ENCODE assay signal across 14 cellular contexts in the genomic region with DNA sequence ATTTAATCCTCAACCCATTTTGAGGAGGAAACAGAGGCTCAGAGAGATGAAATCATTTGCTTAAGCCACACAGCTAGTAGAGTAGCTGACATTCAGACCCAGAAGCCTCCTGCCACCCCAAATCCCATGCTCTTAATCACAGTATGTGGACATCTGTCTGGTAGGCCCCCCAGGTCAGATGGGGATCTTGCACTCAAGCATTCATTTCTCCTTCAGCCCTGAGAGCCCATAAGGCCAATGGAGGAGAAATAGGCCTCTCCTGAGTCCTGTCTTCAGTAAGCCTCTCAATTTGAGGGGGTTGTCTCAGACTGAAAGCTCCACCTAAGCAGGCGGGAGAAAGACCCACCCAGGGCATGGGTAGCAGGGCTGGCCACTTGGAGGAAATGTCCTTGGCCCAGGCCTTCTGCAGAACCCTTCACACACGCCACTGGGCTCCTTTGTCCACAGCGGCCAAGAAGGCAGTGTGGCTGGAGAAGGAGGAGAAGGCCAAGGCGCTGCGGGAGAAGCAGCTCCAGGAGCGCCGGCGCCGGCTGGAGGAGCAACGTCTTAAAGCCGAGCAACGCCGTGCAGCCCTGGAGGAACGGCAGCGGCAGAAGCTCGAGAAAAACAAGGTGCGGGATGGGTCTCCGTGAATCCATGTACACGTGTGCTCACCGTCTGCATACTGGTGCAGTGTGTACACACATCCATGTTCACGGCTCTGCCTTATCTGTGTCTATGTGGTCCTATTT. TPM values are rescaled to one million over a fixed set of nuclear protein-coding genes. Genes with fewer than 3 reads are reported as not detected.
DNase-seq lines count a peak whose midpoint lies in the region; ATAC-seq and TF ChIP-seq lines count a peak whose summit lies in the region.
"Had no signal": no experiment of that assay in that cellular context is flagged by ENCODE, and none has a peak within 500 bp of the region (broad histone marks: within the 10 kb centered on the region; RNA-seq: fewer than 3 reads in every experiment).

No MANE protein-coding gene starts in this region.

- H3K4me1 Mint-ChIP-seq in endothelial cell (ENCODE audit: unreplicated experiment) (peaks cover 23% of the 10 kb centered on the region), Calu3 (ENCODE audit: low read depth, unreplicated experiment) (peaks cover 1% of the 10 kb centered on the region)

- H3K4me3 ChIP-seq in SK-N-SH (ENCODE audit: low read depth in 2 of 2, low read length in 1 of 2) (no peak overlapping the region), OCI-LY7 (ENCODE audit: low read depth, low read length, poor library complexity, severe bottlenecking) (no peak overlapping the region), gastrocnemius medialis (no peak overlapping the region)
- H3K4me3 ChIP-seq: suprapubic skin had no signal

- H3K27ac Mint-ChIP-seq in endothelial cell (ENCODE audit: unreplicated experiment): no peak overlapping the region
- H3K27ac Mint-ChIP-seq in Calu3 (ENCODE audit: unreplicated experiment): no peak overlapping the region

- H3K9me3 ChIP-seq in SK-N-SH: no peaks in the 10 kb centered on the region
- H3K9me3 ChIP-seq in OCI-LY7 (ENCODE audit: low read length): no peaks in the 10 kb centered on the region
- H3K9me3 ChIP-seq in gastrocnemius medialis: no peaks in the 10 kb centered on the region
- H3K9me3 ChIP-seq: suprapubic skin had no signal

- H3K4me2 ChIP-seq in SK-N-SH (peak overlapping the region; percentile 68), OCI-LY7 (ENCODE audit: low read length) (no peak overlapping the region)

- TSS peak; percentile 67 for BruUV-seq in OCI-LY7 (replicated peaks; lab: Mats Ljungman, UMichigan)
- BruUV-seq in Calu3 (replicated peaks; lab: Mats Ljungman, UMichigan): no TSS peak

- H2AFZ ChIP-seq in SK-N-SH (ENCODE audit: low read depth): no peak overlapping the region
- H2AFZ ChIP-seq in OCI-LY7 (ENCODE audit: low read length): no peak overlapping the region

- POLR2A ChIA-PET in SK-N-SH (lab: Yijun Ruan, JAX): interaction anchor here (0.6 to 1.1 kb wide), 2 partner anchors 11 to 15 kb away, joined by 3 to 5 read pairs; no protein-coding TSS in a partner anchor
- POLR2A ChIA-PET in OCI-LY7 (lab: Charles Lee): no interaction called here

- ATAC-seq in SK-N-SH treated with all-trans-retinoic acid at 6 μM for 48 hours: no peak
- no peak for ATAC-seq in gastrocnemius medialis
- ATAC-seq in GM21619 (IDR thresholded peaks at IDR 0.05; ENCODE audit: unreplicated experiment): no peak
- ATAC-seq: activated CD8-positive, alpha-beta T cell treated with anti-CD3 and anti-CD28 coated beads, Interleukin-2, amount 10 ng/mL, durations not matched to agents 7 days and 5 days had no signal

- 98% methylated on average over 21 of the region's 21 CpGs for WGBS in SK-N-SH (ENCODE audit: low lambda C conversion rate)

- peaks cover 11% of the 10 kb centered on the region for H3F3A ChIP-seq in SK-N-SH (replicated peaks; ENCODE audit: insufficient read depth)

- DNase-seq in SK-N-SH: no peak
- DNase-seq in OCI-LY7 (ENCODE audit: low spot score): no peak
- DNase-seq in endothelial cell (ENCODE audit: low spot score): no peak
- no peak for DNase-seq in gastrocnemius medialis
- no peak for DNase-seq in Calu3
- DNase-seq in HK-2 (ENCODE audit: unreplicated experiment): no peak
- DNase-seq: activated CD8-positive, alpha-beta T cell treated with anti-CD3 and anti-CD28 coated beads, Interleukin-2, amount 10 ng/mL, durations not matched to agents 7 days and 5 days; C1 segment of cervical spinal cord; NCI-H1694 treated with DMSO at 0.1 percent for 48 hours; stimulated activated CD4-positive, alpha-beta T cell treated with anti-CD3 and anti-CD28 coated beads, Interleukin-15, amount 100 ng/mL, for 24 hours had no signal

- H4K20me1 ChIP-seq in SK-N-SH (ENCODE audit: insufficient read depth): peaks cover 73% of the 10 kb centered on the region
- no peaks in the 10 kb centered on the region for H4K20me1 ChIP-seq in OCI-LY7 (ENCODE audit: insufficient read depth, low read length)

- H3K9me2 ChIP-seq in SK-N-SH (no peaks in the 10 kb centered on the region), OCI-LY7 (ENCODE audit: insufficient read depth, low read length) (no peaks in the 10 kb centered on the region)

- H3K9ac ChIP-seq in SK-N-SH: no peak overlapping the region; the same call in 1 of the 2 replicates

- H3K79me2 ChIP-seq in SK-N-SH (ENCODE audit: insufficient read depth) (peaks cover 93% of the 10 kb centered on the region), OCI-LY7 (ENCODE audit: insufficient read depth, low read depth, low read length) (peaks cover 8% of the 10 kb centered on the region)

- CTCF ChIA-PET in SK-N-SH (lab: Yijun Ruan, JAX) (interaction anchor here (4.1 to 5.9 kb wide), 2 partner anchors 16 to 22 kb away, joined by 23 to 32 read pairs; a partner anchor contains a TSS), OCI-LY7 (lab: Charles Lee; ENCODE audit: unreplicated experiment) (no interaction called here), Calu3 (lab: Charles Lee) (no interaction called here)

- peaks cover 0 to 15% of the 10 kb centered on the region in 2 experiments; a peak in 3 of 4 replicates for H3K4me1 ChIP-seq in SK-N-SH (ENCODE audit: control insufficient read depth in 1 of 2, insufficient read depth in 2 of 2, low read depth in 1 of 2, low read length in 1 of 2)
- peaks cover 22% of the 10 kb centered on the region for H3K4me1 ChIP-seq in OCI-LY7 (ENCODE audit: insufficient read depth, low read length, poor library complexity, severe bottlenecking)
- H3K4me1 ChIP-seq in gastrocnemius medialis: peaks cover 91 to 94% of the 10 kb centered on the region in 2 donors

- TF ChIP-seq POLR2A in gastrocnemius medialis (IDR thresholded peaks at IDR 0.05): no peak

- H3K27me3 ChIP-seq in SK-N-SH (ENCODE audit: insufficient read depth) (no peaks in the 10 kb centered on the region), gastrocnemius medialis (no peaks in the 10 kb centered on the region)
- H3K27me3 ChIP-seq: suprapubic skin had no signal

- TF ChIP-seq CTCF in SK-N-SH (IDR thresholded peaks at IDR 0.05) (no peak), OCI-LY7 (conservative IDR thresholded peaks at IDR 0.05; ENCODE audit: low read length) (no peak), endothelial cell (IDR thresholded peaks at IDR 0.05; ENCODE audit: unreplicated experiment) (no peak), gastrocnemius medialis (IDR thresholded peaks at IDR 0.05 in 4 of 5, conservative IDR thresholded peaks at IDR 0.05 in 1 of 5) (no peak), Calu3 (IDR thresholded peaks at IDR 0.05; ENCODE audit: unreplicated experiment) (no peak)

- intact Hi-C loops in OCI-LY7 (cut with micrococcal nuclease; ENCODE audit: unreplicated experiment) (no loop called here), gastrocnemius medialis (cut with DNase I; ENCODE audit: low total_unique reads) (no loop called here), Calu3 (cut with micrococcal nuclease; ENCODE audit: unreplicated experiment) (no loop called here)

- no peaks in the 10 kb centered on the region for H3K9me3 Mint-ChIP-seq in endothelial cell (ENCODE audit: unreplicated experiment)
- H3K9me3 Mint-ChIP-seq in Calu3 (ENCODE audit: low read depth, unreplicated experiment): no peaks in the 10 kb centered on the region

- in situ Hi-C loops in gastrocnemius medialis (cut with MboI; ENCODE audit: low sequenced_read_pairs in 4 of 4): no loop called here

- TF ChIP-seq EP300 in SK-N-SH (IDR thresholded peaks at IDR 0.05; ENCODE audit: borderline replicate concordance in 1 of 2, low read depth in 1 of 2, low read length in 1 of 2): no peak

- H3K36me3 Mint-ChIP-seq in endothelial cell (ENCODE audit: low read depth, unreplicated experiment) (peaks cover 53% of the 10 kb centered on the region), Calu3 (ENCODE audit: insufficient read depth, unreplicated experiment) (peaks cover 26% of the 10 kb centered on the region)

- peak overlapping the region; percentile 47 for H3K4me3 Mint-ChIP-seq in endothelial cell (ENCODE audit: unreplicated experiment)
- H3K4me3 Mint-ChIP-seq in Calu3 (ENCODE audit: low read depth, unreplicated experiment): no peak overlapping the region
- H3K4me3 Mint-ChIP-seq: activated CD8-positive, alpha-beta T cell treated with anti-CD3 and anti-CD28 coated beads, Interleukin-2, amount 10 ng/mL, durations not matched to agents 7 days and 5 days had no signal

- peak overlapping the region in 1 of 2 experiments; percentile 78; a peak in 3 of 4 replicates for H3K27ac ChIP-seq in SK-N-SH (ENCODE audit: low read depth in 2 of 2, low read length in 1 of 2)
- H3K27ac ChIP-seq in OCI-LY7 (ENCODE audit: low read depth, low read length, poor library complexity, severe bottlenecking): no peak overlapping the region
- peak overlapping the region; percentile 97 to 100 (median 99) for H3K27ac ChIP-seq in gastrocnemius medialis
- H3K27ac ChIP-seq: 22Rv1, suprapubic skin had no signal

- no peak for TF ChIP-seq RAD21 in SK-N-SH (IDR thresholded peaks at IDR 0.05; ENCODE audit: low read length)

- H3K27me3 Mint-ChIP-seq in endothelial cell (ENCODE audit: unreplicated experiment): peaks cover 7% of the 10 kb centered on the region
- H3K27me3 Mint-ChIP-seq in Calu3 (ENCODE audit: unreplicated experiment): no peaks in the 10 kb centered on the region

- H3K36me3 ChIP-seq in SK-N-SH (replicated peaks in 1 of 2; ENCODE audit: control insufficient read depth in 1 of 2, insufficient read depth in 2 of 2, low read length in 1 of 2): peaks cover 54 to 55% of the 10 kb centered on the region in 2 experiments
- H3K36me3 ChIP-seq in OCI-LY7 (ENCODE audit: insufficient read depth, low read length): peaks cover 77% of the 10 kb centered on the region
- H3K36me3 ChIP-seq in gastrocnemius medialis: peaks cover 0 to 48% of the 10 kb centered on the region in 2 donors

RNA-seq across cellular contexts. Expression of a gene that starts 16.2 kb away (rescaled TPM):
- 40.6 and 69.9 TPM in 2 replicates for polyA plus RNA-seq in SK-N-SH (2012; rRNA removed)
- polyA plus RNA-seq in SK-N-SH (2012; cell fraction: cytosol; rRNA removed): 78.2 and 85.1 TPM in 2 replicates
- 137 and 148 TPM in 2 replicates for polyA plus RNA-seq in SK-N-SH (2012; cell fraction: nucleus; rRNA removed)
- total RNA-seq in OCI-LY7 (2014; rRNA removed; shearing (Covaris generic)): 55.1 and 61.2 TPM in 2 replicates
- 94.7 and 101 TPM in 2 replicates for total RNA-seq in OCI-LY7 (2022)
- 189 TPM for total RNA-seq in endothelial cell (ENCODE audit: unreplicated experiment)
- 100 to 1,000 TPM; 376 to 967 (median 474) TPM for total RNA-seq in gastrocnemius medialis
- total RNA-seq in Calu3 (2022): 96.2 and 98.3 TPM in 2 replicates

RNA-seq across cellular contexts. Expression of a gene that starts 22.9 kb away (rescaled TPM):
- polyA plus RNA-seq in SK-N-SH (2012; rRNA removed): 149 and 169 TPM in 2 replicates
- 172 and 173 TPM in 2 replicates for polyA plus RNA-seq in SK-N-SH (2012; cell fraction: cytosol; rRNA removed)
- 83.1 and 92.3 TPM in 2 replicates for polyA plus RNA-seq in SK-N-SH (2012; cell fraction: nucleus; rRNA removed)
- total RNA-seq in OCI-LY7 (2014; rRNA removed; shearing (Covaris generic)): 50.3 and 71.0 TPM in 2 replicates
- total RNA-seq in OCI-LY7 (2022) (55.4 and 60.4 TPM in 2 replicates), endothelial cell (ENCODE audit: unreplicated experiment) (50.7 TPM), gastrocnemius medialis (10 to 100 TPM; 57.5 to 72.4 (median 63.5) TPM), Calu3 (2022) (70.3 and 71.5 TPM in 2 replicates)

RNA-seq across cellular contexts. Expression of a gene that starts 47.2 kb away (rescaled TPM):
- 2.6 and 3.1 TPM in 2 replicates for polyA plus RNA-seq in SK-N-SH (2012; rRNA removed)
- 1.6 and 2.6 TPM in 2 replicates for polyA plus RNA-seq in SK-N-SH (2012; cell fraction: cytosol; rRNA removed)
- 2.3 and 2.6 TPM in 2 replicates for polyA plus RNA-seq in SK-N-SH (2012; cell fraction: nucleus; rRNA removed)
- not detected in 2 replicates for total RNA-seq in OCI-LY7 (2014; rRNA removed; shearing (Covaris generic))
- total RNA-seq in OCI-LY7 (2022) (not detected in 2 replicates), endothelial cell (ENCODE audit: unreplicated experiment) (0.13 TPM), gastrocnemius medialis (1 to 10 TPM in 1 of 4 donors, under 1 TPM in 3; 0.61 to 1.6 (median 0.81) TPM), Calu3 (2022) (0.07 TPM in 1 of 2 replicates, not detected in the other)

RNA-seq across cellular contexts. Expression of a gene that starts 52.1 kb away (rescaled TPM):
- 33.7 and 46.1 TPM in 2 replicates for polyA plus RNA-seq in SK-N-SH (2012; rRNA removed)
- polyA plus RNA-seq in SK-N-SH (2012; cell fraction: cytosol; rRNA removed): 34.8 and 38.8 TPM in 2 replicates
- polyA plus RNA-seq in SK-N-SH (2012; cell fraction: nucleus; rRNA removed): 18.0 and 38.3 TPM in 2 replicates
- total RNA-seq in OCI-LY7 (2014; rRNA removed; shearing (Covaris generic)): 76.1 and 98.7 TPM in 2 replicates
- total RNA-seq in OCI-LY7 (2022): 131 and 132 TPM in 2 replicates
- total RNA-seq in endothelial cell (ENCODE audit: unreplicated experiment): 129 TPM
- 100 to 1,000 TPM in 3 of 4 donors, 10 to 100 TPM in 1; 88.2 to 174 (median 146) TPM for total RNA-seq in gastrocnemius medialis
- 97.5 and 99.4 TPM in 2 replicates for total RNA-seq in Calu3 (2022)
